Comparison of ENCODE assay signal across 8 cellular contexts in genomic region chr6:17599885-17600526, GRCh38. TPM values are rescaled to one million over a fixed set of nuclear protein-coding genes. Genes with fewer than 3 reads are reported as not detected.
DNase-seq lines count a peak whose midpoint lies in the region; ATAC-seq and TF ChIP-seq lines count a peak whose summit lies in the region.

TSS of gene FAM8A1 (plus strand) at chr6:17600302. CDS start at chr6:17600410, 108 bp downstream.

- peak within 1 kb of the TSS; percentile 83 for H3K4me3 ChIP-seq in AG09309 (ENCODE audit: control insufficient read depth, low read depth, low read length)
- peak within 1 kb of the TSS; percentile 81 to 83 for H3K4me3 ChIP-seq in cardiac fibroblast (replicated peaks in 1 of 2; ENCODE audit: low read depth in 2 of 2, low read length in 2 of 2)

- H3K27ac Mint-ChIP-seq in WTC11, result peak within 1 kb of the TSS; percentile 83

- CTCF ChIA-PET in WTC11 (lab: Charles Lee), result interaction anchor here (0.6 to 2.4 kb wide), 13 partner anchors 11 to 522 kb away, joined by 3 to 11 read pairs (median 3); partner anchors contain the start of gene NHLRC1

- peak within 1 kb of the TSS; percentile 74 for H3K4me3 Mint-ChIP-seq in WTC11

- no peaks in the 10 kb centered on the region for H3K27me3 Mint-ChIP-seq in WTC11 (ENCODE audit: low read depth)

- ATAC-seq in GM18873 (IDR thresholded peaks at IDR 0.05; ENCODE audit: low FRiP score, unreplicated experiment), result peak; percentile 74
- ATAC-seq in HG03135 (IDR thresholded peaks at IDR 0.05; ENCODE audit: unreplicated experiment), result peak; percentile 71
- peak; percentile 93 for ATAC-seq in WTC11

- no peaks in the 10 kb centered on the region for H3K9me3 Mint-ChIP-seq in WTC11

- peak; percentile 35 for DNase-seq in AG09309 (ENCODE audit: low read depth)
- peak; percentile 92 for DNase-seq in NCI-H2196 (lab: John Stamatoyannopoulos, UW; ENCODE audit: unreplicated experiment)
- peak; percentile 97 for DNase-seq in WTC11 (ENCODE audit: low spot score)
- peak; percentile 84 to 90 for DNase-seq in cardiac fibroblast (ENCODE audit: low read depth in 2 of 2)
- DNase-seq in iPS-NIHi7 (ENCODE audit: extremely low spot score), result peak; percentile 97
- DNase-seq in smooth muscle cell of the brain vasculature (ENCODE audit: low read depth, low spot score), result peak; percentile 59

- peak; percentile 75 for TF ChIP-seq CTCF in AG09309 (IDR thresholded peaks at IDR 0.05; ENCODE audit: control insufficient read depth, insufficient read depth, low read depth, low read length, missing control alignments)
- no peak for TF ChIP-seq CTCF in WTC11 (IDR thresholded peaks at IDR 0.05)
- peak; percentile 68 for TF ChIP-seq CTCF in cardiac fibroblast (IDR thresholded peaks at IDR 0.05; ENCODE audit: low read depth, low read length)

- H3K36me3 Mint-ChIP-seq in WTC11, result no peaks in the 10 kb centered on the region

- peaks cover 13% of the 10 kb centered on the region for H3K4me1 Mint-ChIP-seq in WTC11

- POLR2A ChIA-PET in WTC11 (lab: Charles Lee), result interaction anchor here (0.5 to 1.7 kb wide), 8 partner anchors 10 to 1539 kb away, joined by 3 to 10 read pairs (median 4); partner anchors contain the start of gene NUP153

TF ChIP-seq in WTC11, 78 proteins besides CTCF, POLR2A, EP300 and RAD21:
- TF ChIP-seq, protein P1, sequence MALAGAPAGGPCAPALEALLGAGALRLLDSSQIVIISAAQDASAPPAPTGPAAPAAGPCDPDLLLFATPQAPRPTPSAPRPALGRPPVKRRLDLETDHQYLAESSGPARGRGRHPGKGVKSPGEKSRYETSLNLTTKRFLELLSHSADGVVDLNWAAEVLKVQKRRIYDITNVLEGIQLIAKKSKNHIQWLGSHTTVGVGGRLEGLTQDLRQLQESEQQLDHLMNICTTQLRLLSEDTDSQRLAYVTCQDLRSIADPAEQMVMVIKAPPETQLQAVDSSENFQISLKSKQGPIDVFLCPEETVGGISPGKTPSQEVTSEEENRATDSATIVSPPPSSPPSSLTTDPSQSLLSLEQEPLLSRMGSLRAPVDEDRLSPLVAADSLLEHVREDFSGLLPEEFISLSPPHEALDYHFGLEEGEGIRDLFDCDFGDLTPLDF (CRISPR knock-in tag; IDR thresholded peaks at IDR 0.05), result no peak
- peak; percentile 69 for TF ChIP-seq GABPB1 (CRISPR knock-in tag; IDR thresholded peaks at IDR 0.05)
- peak; percentile 85 for TF ChIP-seq FOXK1 (CRISPR knock-in tag; IDR thresholded peaks at IDR 0.05)
- TF ChIP-seq SP1 (CRISPR knock-in tag; conservative IDR thresholded peaks at IDR 0.05), result peak; percentile 90
- TF ChIP-seq, protein P2, sequence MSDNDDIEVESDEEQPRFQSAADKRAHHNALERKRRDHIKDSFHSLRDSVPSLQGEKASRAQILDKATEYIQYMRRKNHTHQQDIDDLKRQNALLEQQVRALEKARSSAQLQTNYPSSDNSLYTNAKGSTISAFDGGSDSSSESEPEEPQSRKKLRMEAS (CRISPR knock-in tag; IDR thresholded peaks at IDR 0.05), result peak; percentile 26; the same call in 1 of the 2 replicates
- TF ChIP-seq, protein P3, sequence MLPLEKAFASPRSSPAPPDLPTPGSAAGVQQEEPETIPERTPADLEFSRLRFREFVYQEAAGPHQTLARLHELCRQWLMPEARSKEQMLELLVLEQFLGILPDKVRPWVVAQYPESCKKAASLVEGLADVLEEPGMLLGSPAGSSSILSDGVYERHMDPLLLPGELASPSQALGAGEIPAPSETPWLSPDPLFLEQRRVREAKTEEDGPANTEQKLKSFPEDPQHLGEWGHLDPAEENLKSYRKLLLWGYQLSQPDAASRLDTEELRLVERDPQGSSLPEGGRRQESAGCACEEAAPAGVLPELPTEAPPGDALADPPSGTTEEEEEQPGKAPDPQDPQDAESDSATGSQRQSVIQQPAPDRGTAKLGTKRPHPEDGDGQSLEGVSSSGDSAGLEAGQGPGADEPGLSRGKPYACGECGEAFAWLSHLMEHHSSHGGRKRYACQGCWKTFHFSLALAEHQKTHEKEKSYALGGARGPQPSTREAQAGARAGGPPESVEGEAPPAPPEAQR (CRISPR knock-in tag; IDR thresholded peaks at IDR 0.05), result no peak
- TF ChIP-seq, protein P4, sequence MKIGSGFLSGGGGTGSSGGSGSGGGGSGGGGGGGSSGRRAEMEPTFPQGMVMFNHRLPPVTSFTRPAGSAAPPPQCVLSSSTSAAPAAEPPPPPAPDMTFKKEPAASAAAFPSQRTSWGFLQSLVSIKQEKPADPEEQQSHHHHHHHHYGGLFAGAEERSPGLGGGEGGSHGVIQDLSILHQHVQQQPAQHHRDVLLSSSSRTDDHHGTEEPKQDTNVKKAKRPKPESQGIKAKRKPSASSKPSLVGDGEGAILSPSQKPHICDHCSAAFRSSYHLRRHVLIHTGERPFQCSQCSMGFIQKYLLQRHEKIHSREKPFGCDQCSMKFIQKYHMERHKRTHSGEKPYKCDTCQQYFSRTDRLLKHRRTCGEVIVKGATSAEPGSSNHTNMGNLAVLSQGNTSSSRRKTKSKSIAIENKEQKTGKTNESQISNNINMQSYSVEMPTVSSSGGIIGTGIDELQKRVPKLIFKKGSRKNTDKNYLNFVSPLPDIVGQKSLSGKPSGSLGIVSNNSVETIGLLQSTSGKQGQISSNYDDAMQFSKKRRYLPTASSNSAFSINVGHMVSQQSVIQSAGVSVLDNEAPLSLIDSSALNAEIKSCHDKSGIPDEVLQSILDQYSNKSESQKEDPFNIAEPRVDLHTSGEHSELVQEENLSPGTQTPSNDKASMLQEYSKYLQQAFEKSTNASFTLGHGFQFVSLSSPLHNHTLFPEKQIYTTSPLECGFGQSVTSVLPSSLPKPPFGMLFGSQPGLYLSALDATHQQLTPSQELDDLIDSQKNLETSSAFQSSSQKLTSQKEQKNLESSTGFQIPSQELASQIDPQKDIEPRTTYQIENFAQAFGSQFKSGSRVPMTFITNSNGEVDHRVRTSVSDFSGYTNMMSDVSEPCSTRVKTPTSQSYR (CRISPR knock-in tag; IDR thresholded peaks at IDR 0.05), result peak; percentile 61; the same call in 1 of the 2 replicates
- TF ChIP-seq ZNF121 (CRISPR knock-in tag; IDR thresholded peaks at IDR 0.05), result 0 out of 2 replicates have a peak, but pooled peaks have one; percentile 39
- no peak for TF ChIP-seq HMGA2 (CRISPR knock-in tag; IDR thresholded peaks at IDR 0.05)
- no peak for TF ChIP-seq FOXJ3 (CRISPR knock-in tag; IDR thresholded peaks at IDR 0.05; ENCODE audit: borderline replicate concordance)
- TF ChIP-seq SMAD4 (CRISPR knock-in tag; IDR thresholded peaks at IDR 0.05), result no peak
- TF ChIP-seq, protein P5, sequence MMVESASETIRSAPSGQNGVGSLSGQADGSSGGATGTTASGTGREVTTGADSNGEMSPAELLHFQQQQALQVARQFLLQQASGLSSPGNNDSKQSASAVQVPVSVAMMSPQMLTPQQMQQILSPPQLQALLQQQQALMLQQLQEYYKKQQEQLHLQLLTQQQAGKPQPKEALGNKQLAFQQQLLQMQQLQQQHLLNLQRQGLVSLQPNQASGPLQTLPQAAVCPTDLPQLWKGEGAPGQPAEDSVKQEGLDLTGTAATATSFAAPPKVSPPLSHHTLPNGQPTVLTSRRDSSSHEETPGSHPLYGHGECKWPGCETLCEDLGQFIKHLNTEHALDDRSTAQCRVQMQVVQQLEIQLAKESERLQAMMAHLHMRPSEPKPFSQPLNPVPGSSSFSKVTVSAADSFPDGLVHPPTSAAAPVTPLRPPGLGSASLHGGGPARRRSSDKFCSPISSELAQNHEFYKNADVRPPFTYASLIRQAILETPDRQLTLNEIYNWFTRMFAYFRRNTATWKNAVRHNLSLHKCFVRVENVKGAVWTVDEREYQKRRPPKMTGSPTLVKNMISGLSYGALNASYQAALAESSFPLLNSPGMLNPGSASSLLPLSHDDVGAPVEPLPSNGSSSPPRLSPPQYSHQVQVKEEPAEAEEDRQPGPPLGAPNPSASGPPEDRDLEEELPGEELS (CRISPR knock-in tag; IDR thresholded peaks at IDR 0.05), result peak; percentile 76; the same call in 1 of the 2 replicates
- no peak for TF ChIP-seq TEAD1 (CRISPR knock-in tag; IDR thresholded peaks at IDR 0.05)
- 0 out of 2 replicates have a peak, but pooled peaks have one; percentile 55 for TF ChIP-seq CREB1 (CRISPR knock-in tag; IDR thresholded peaks at IDR 0.05)
- no peak for TF ChIP-seq IRF2 (CRISPR knock-in tag; IDR thresholded peaks at IDR 0.05; ENCODE audit: borderline replicate concordance, low read depth)
- TF ChIP-seq HMGXB4 (CRISPR knock-in tag; IDR thresholded peaks at IDR 0.05), result no peak; the same call in 1 of the 2 replicates
- TF ChIP-seq, protein P6, sequence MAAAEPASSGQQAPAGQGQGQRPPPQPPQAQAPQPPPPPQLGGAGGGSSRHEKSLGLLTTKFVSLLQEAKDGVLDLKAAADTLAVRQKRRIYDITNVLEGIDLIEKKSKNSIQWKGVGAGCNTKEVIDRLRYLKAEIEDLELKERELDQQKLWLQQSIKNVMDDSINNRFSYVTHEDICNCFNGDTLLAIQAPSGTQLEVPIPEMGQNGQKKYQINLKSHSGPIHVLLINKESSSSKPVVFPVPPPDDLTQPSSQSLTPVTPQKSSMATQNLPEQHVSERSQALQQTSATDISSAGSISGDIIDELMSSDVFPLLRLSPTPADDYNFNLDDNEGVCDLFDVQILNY (CRISPR knock-in tag; IDR thresholded peaks at IDR 0.05), result 0 out of 2 replicates have a peak, but pooled peaks have one; percentile 25

RNA-seq across cellular contexts. Expression of gene FAM8A1, which starts in this region (rescaled TPM):
- total RNA-seq in WTC11 (2021), result 8.5 to 10.3 TPM (median 9.4 TPM) in 3 replicates

Comparison
In these comparisons a context has a peak if more than half of its experiments do, and no peak if none do; other contexts are left out.
1. Peak in every context shown above with its lines: DNase-seq, ATAC-seq and H3K4me3 ChIP-seq.
2. DNase-seq: peak in every context shown above with its lines; median percentile 97 in WTC11; 97 in iPS-NIHi7; 92 in NCI-H2196; 87 in cardiac fibroblast; 59 in smooth muscle cell of the brain vasculature; 35 in AG09309.